In the genomic region with DNA sequence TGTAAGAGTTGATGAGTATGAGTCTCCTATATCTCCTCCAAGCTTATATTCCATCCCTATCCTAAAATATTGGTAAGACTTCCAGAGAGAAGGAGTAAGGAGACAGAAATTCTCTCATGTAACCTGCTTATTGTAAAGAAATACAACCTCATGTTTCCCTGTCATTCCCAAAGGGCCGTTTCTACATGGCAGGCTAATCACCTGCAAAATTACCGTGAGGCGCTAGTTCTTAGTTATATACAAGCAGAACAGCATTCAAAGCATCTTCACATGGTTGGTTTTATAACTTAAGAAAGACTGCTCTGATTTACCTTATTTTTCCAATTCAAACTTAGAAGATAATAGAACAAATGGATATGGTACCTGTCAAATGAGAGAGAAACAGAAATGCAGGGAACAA, we compare ENCODE assay signal across 4 cellular contexts.
"Had no signal": no experiment of that assay in that cellular context is flagged by ENCODE, and none has a peak within 500 bp of the region (broad histone marks: within the 10 kb centered on the region; RNA-seq: fewer than 3 reads in every experiment).

No MANE protein-coding gene starts in this region.

- H3K9ac ChIP-seq: GM23248 had no signal

- H2AFZ ChIP-seq: GM23248, GM23338 had no signal

- H3K4me2 ChIP-seq: GM23338 had no signal

- H3K27ac ChIP-seq: GM23248 had no signal

- H3K4me3 ChIP-seq: GM23248, GM23338, HAP-1 had no signal

- ATAC-seq: GM23338, HCT116 had no signal

- H3K9me3 ChIP-seq: HAP-1 had no signal

- H3K36me3 ChIP-seq: HAP-1 had no signal
